ENCODE assay signal across 11 cellular contexts in genomic region chr6:35535847-35536246, GRCh38. TPM values are rescaled to one million over a fixed set of nuclear protein-coding genes. Genes with fewer than 3 reads are reported as not detected.
"Had no signal": no experiment of that assay in that cellular context is flagged by ENCODE, and none has a peak within 500 bp of the region (broad histone marks: within the 10 kb centered on the region; RNA-seq: fewer than 3 reads in every experiment).

No MANE protein-coding gene starts in this region.

RNA-seq across cellular contexts. Expression of gene TULP1, which starts 23.2 kb away (rescaled TPM):
- total RNA-seq: OCI-LY7, PC-3, PC-9, Peyer's patch, Right ventricle myocardium inferior, Right ventricle myocardium superior, RPMI7951, SJCRH30, SJSA1, SK-MEL-5 had no signal
- polyA plus RNA-seq: SK-N-SH had no signal

RNA-seq across cellular contexts. Expression of gene TEAD3, which starts 39.0 kb away (rescaled TPM):
- total RNA-seq: OCI-LY7 had no signal
